ENCODE assay signal across 2 cellular contexts in genomic region chr11:77046060-77046501, GRCh38.
TF ChIP-seq lines count a peak whose summit lies in the region.

No MANE protein-coding gene starts in this region.

TF ChIP-seq in WTC11, 78 proteins besides CTCF, POLR2A, EP300 and RAD21 (continues in another document):
- TF ChIP-seq GRHL2 (CRISPR knock-in tag; IDR thresholded peaks at IDR 0.05; ENCODE audit: insufficient replicate concordance, severe bottlenecking): no peak
- TF ChIP-seq KAT7 (CRISPR knock-in tag; IDR thresholded peaks at IDR 0.05; ENCODE audit: borderline replicate concordance): no peak
- no peak for TF ChIP-seq E2F5 (CRISPR knock-in tag; IDR thresholded peaks at IDR 0.05)
- peak; percentile 92; the same call in 1 of the 2 replicates for TF ChIP-seq HMGXB4 (CRISPR knock-in tag; IDR thresholded peaks at IDR 0.05)
- 0 out of 2 replicates have a peak, but pooled peaks have one; percentile 32 for TF ChIP-seq ZBTB43 (CRISPR knock-in tag; IDR thresholded peaks at IDR 0.05)
- peak; percentile 58; the same call in 1 of the 2 replicates for TF ChIP-seq MAX (CRISPR knock-in tag; IDR thresholded peaks at IDR 0.05)
- TF ChIP-seq ATF2 (CRISPR knock-in tag; IDR thresholded peaks at IDR 0.05; ENCODE audit: borderline replicate concordance, low read depth): no peak
- TF ChIP-seq CBFB (CRISPR knock-in tag; IDR thresholded peaks at IDR 0.05; ENCODE audit: low read depth): 0 out of 2 replicates have a peak, but pooled peaks have one; percentile 47
- TF ChIP-seq ETV6 (CRISPR knock-in tag; IDR thresholded peaks at IDR 0.05): peak; percentile 69; the same call in 1 of the 2 replicates
- TF ChIP-seq CDX4 (CRISPR knock-in tag; IDR thresholded peaks at IDR 0.05; ENCODE audit: borderline replicate concordance): no peak
- peak; percentile 48; the same call in 1 of the 2 replicates for TF ChIP-seq SP1 (CRISPR knock-in tag; conservative IDR thresholded peaks at IDR 0.05)
- peak; percentile 78 for TF ChIP-seq ZNF423 (CRISPR knock-in tag; IDR thresholded peaks at IDR 0.05)
- TF ChIP-seq IRF1 (CRISPR knock-in tag; IDR thresholded peaks at IDR 0.05): no peak
- no peak for TF ChIP-seq ZNF396 (CRISPR knock-in tag; IDR thresholded peaks at IDR 0.05; ENCODE audit: borderline replicate concordance)
- TF ChIP-seq ZNF416 (CRISPR knock-in tag; IDR thresholded peaks at IDR 0.05): no peak
- no peak for TF ChIP-seq RORB (CRISPR knock-in tag; IDR thresholded peaks at IDR 0.05)
- TF ChIP-seq TEAD1 (CRISPR knock-in tag; IDR thresholded peaks at IDR 0.05): 0 out of 2 replicates have a peak, but pooled peaks have one; percentile 31
- no peak for TF ChIP-seq NR3C1 (CRISPR knock-in tag; conservative IDR thresholded peaks at IDR 0.05; ENCODE audit: low read depth)
- no peak for TF ChIP-seq ZMAT4 (CRISPR knock-in tag; IDR thresholded peaks at IDR 0.05)
- TF ChIP-seq JUN (CRISPR knock-in tag; IDR thresholded peaks at IDR 0.05): no peak
- TF ChIP-seq FOXP1 (CRISPR knock-in tag; IDR thresholded peaks at IDR 0.05; ENCODE audit: borderline replicate concordance): peak; percentile 69; the same call in 1 of the 2 replicates
- TF ChIP-seq MXD4 (CRISPR knock-in tag; IDR thresholded peaks at IDR 0.05; ENCODE audit: borderline replicate concordance): no peak
- no peak for TF ChIP-seq TP53 (CRISPR knock-in tag; IDR thresholded peaks at IDR 0.05)
- TF ChIP-seq ZNF219 (CRISPR knock-in tag; IDR thresholded peaks at IDR 0.05; ENCODE audit: borderline replicate concordance): peak; percentile 41; the same call in 1 of the 2 replicates
- no peak for TF ChIP-seq GABPB1 (CRISPR knock-in tag; IDR thresholded peaks at IDR 0.05)
- no peak for TF ChIP-seq PRRX2 (CRISPR knock-in tag; IDR thresholded peaks at IDR 0.05)

TF ChIP-seq in HepG2, 621 proteins besides CTCF, POLR2A, EP300 and RAD21 (continues in another document):
- TF ChIP-seq ZNF768 (CRISPR knock-in tag; IDR thresholded peaks at IDR 0.05) (peak; percentile 59; the same call in 1 of the 2 replicates), ZNF691 (CRISPR knock-in tag; IDR thresholded peaks at IDR 0.05; ENCODE audit: borderline replicate concordance, low read depth) (no peak), ZNF737 (CRISPR knock-in tag; IDR thresholded peaks at IDR 0.05; ENCODE audit: borderline replicate concordance) (no peak), KDM5B (CRISPR knock-in tag; IDR thresholded peaks at IDR 0.05; ENCODE audit: borderline replicate concordance) (peak; percentile 49; the same call in 1 of the 2 replicates), PBX2 (CRISPR knock-in tag; IDR thresholded peaks at IDR 0.05) (no peak), SPEN (CRISPR knock-in tag; IDR thresholded peaks at IDR 0.05; ENCODE audit: low read depth) (no peak), RERE (CRISPR knock-in tag; IDR thresholded peaks at IDR 0.05; ENCODE audit: low read depth) (no peak), STAG1 (CRISPR knock-in tag; IDR thresholded peaks at IDR 0.05) (peak; percentile 72), FOXK1 (CRISPR knock-in tag; IDR thresholded peaks at IDR 0.05; ENCODE audit: borderline replicate concordance, low read depth) (0 out of 2 replicates have a peak, but pooled peaks have one; percentile 30), JUN (CRISPR knock-in tag; IDR thresholded peaks at IDR 0.05) (no peak), ZNF687 (CRISPR knock-in tag; IDR thresholded peaks at IDR 0.05) (peak; percentile 59), IRF2 (CRISPR knock-in tag; IDR thresholded peaks at IDR 0.05) (no peak), KAT7 (CRISPR knock-in tag; IDR thresholded peaks at IDR 0.05; ENCODE audit: borderline replicate concordance) (no peak), HNRNPLL (IDR thresholded peaks at IDR 0.05; ENCODE audit: low read depth, low read length, poor library complexity, severe bottlenecking) (peak; percentile 18), RORA (CRISPR knock-in tag; IDR thresholded peaks at IDR 0.05) (no peak), ZGPAT (CRISPR knock-in tag; IDR thresholded peaks at IDR 0.05) (no peak), SNAI1 (CRISPR knock-in tag; IDR thresholded peaks at IDR 0.05; ENCODE audit: borderline replicate concordance) (no peak), FOSL1 (CRISPR knock-in tag; IDR thresholded peaks at IDR 0.05; ENCODE audit: borderline replicate concordance) (no peak), ARID2 (CRISPR knock-in tag; IDR thresholded peaks at IDR 0.05; ENCODE audit: borderline replicate concordance) (no peak), GABPB1 (CRISPR knock-in tag; IDR thresholded peaks at IDR 0.05) (peak; percentile 39; the same call in 1 of the 2 replicates), ZSCAN25 (CRISPR knock-in tag; IDR thresholded peaks at IDR 0.05) (no peak), ZNF234 (CRISPR knock-in tag; conservative IDR thresholded peaks at IDR 0.05) (0 out of 2 replicates have a peak, but pooled peaks have one; percentile 63), ZBTB33 (CRISPR knock-in tag; IDR thresholded peaks at IDR 0.05) (peak; percentile 73; the same call in 1 of the 2 replicates), ZBTB10 (CRISPR knock-in tag; IDR thresholded peaks at IDR 0.05; ENCODE audit: borderline replicate concordance) (0 out of 2 replicates have a peak, but pooled peaks have one; percentile 55), ELF3 (CRISPR knock-in tag; IDR thresholded peaks at IDR 0.05) (0 out of 2 replicates have a peak, but pooled peaks have one; percentile 15), SNAPC5 (CRISPR knock-in tag; IDR thresholded peaks at IDR 0.05; ENCODE audit: borderline replicate concordance) (no peak), NFKB2 (CRISPR knock-in tag; IDR thresholded peaks at IDR 0.05; ENCODE audit: borderline replicate concordance) (peak; percentile 46; the same call in 1 of the 2 replicates), XRCC5 (optimal IDR thresholded peaks at IDR 0.05; ENCODE audit: low read length) (peak; percentile 66)
